32 cellular contexts compared by ENCODE assay signal in genomic region chr11:113283881-113284280, GRCh38. TPM values are rescaled to one million over a fixed set of nuclear protein-coding genes. Genes with fewer than 3 reads are reported as not detected.
"Had no signal": no experiment of that assay in that cellular context is flagged by ENCODE, and none has a peak within 500 bp of the region (broad histone marks: within the 10 kb centered on the region; RNA-seq: fewer than 3 reads in every experiment).

No MANE protein-coding gene starts in this region.

- ATAC-seq: Panc1, SK-N-SH treated with all-trans-retinoic acid at 6 μM for 48 hours had no signal

- DNase-seq: Kasumi-1, KG1, MG63, NCI-H1048, NCI-H1092 treated with DMSO at 0.1 percent for 48 hours, NCI-H1105 treated with DMSO at 0.1 percent for 48 hours, NCI-H1417, NCI-H1436, NCI-H146, NCI-H1694, NCI-H187, NCI-H1930, NCI-H2029 treated with DMSO at 0.1 percent for 48 hours, NCI-H2081 treated with DMSO at 0.1 percent for 48 hours, NCI-H2107, NCI-H2171, NCI-H226, NCI-H446 treated with DMSO at 0.1 percent for 48 hours, NCI-H510A, NCI-H524, NCI-H526, NCI-H69, NCI-H748 treated with DMSO at 0.1 percent for 48 hours, NCI-H82, PC-9, Right ventricle myocardium superior, RPMI8226, SHP77 treated with DMSO at 0.1 percent for 48 hours, SJCRH30 had no signal

- H3K9me3 ChIP-seq: MG63, SJCRH30 had no signal

- H3K27ac ChIP-seq: PC-9, SJCRH30, SK-N-MC had no signal

- H3K36me3 ChIP-seq: MG63, SJCRH30 had no signal

- H3K4me3 ChIP-seq: MG63, PC-9, SJCRH30, SK-N-MC had no signal

- H3K27me3 ChIP-seq: MG63, SJCRH30 had no signal

RNA-seq across cellular contexts. Expression of gene TTC12, which starts 30.5 kb away (rescaled TPM):
- total RNA-seq: SJCRH30 had no signal
